17 cellular contexts compared by ENCODE assay signal in the genomic region with DNA sequence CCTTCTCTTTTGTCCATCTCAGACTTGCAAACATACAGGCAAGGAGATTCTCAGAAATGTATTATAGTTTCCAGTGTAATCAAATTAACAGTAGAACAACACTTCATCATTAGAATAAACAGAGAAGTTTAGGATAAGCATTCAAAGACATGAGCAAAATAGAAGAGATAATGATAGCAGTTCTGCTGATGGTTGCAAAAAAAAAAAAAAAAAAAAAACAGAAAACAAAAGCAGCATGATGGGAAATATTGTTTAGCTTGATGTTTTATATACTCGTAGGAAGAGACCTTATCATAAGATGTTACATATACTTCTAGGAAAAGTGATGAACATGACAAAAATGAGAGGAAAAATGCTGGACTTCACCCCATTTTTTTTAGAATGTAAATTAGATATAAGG.
DNase-seq lines count a peak whose midpoint lies in the region; ATAC-seq, FAIRE-seq and TF ChIP-seq lines count a peak whose summit lies in the region.
"Had no signal": no experiment of that assay in that cellular context is flagged by ENCODE, and none has a peak within 500 bp of the region (broad histone marks: within the 10 kb centered on the region; RNA-seq: fewer than 3 reads in every experiment).

No MANE protein-coding gene starts in this region.

- H3K4me1 Mint-ChIP-seq in H9 = peaks cover 14 to 16% of the 10 kb centered on the region in 2 experiments
- H3K4me1 Mint-ChIP-seq in activated T-cell treated with anti-CD3 and anti-CD28 coated beads, Interleukin-2, amount 50 U/mL, for 72 hours (ENCODE audit: low read depth) = no peaks in the 10 kb centered on the region
- H3K4me1 Mint-ChIP-seq: CD4-positive, alpha-beta memory T cell had no signal

- H3K9me3 Mint-ChIP-seq in H9 = no peaks in the 10 kb centered on the region
- H3K9me3 Mint-ChIP-seq in activated T-cell treated with anti-CD3 and anti-CD28 coated beads, Interleukin-2, amount 50 U/mL, for 72 hours = peaks cover 8 to 11% of the 10 kb centered on the region in 2 donors

- H2BK20ac ChIP-seq in H9 (ENCODE audit: low read depth, low read length, poor library complexity, severe bottlenecking) = no peak overlapping the region

- H3K56ac ChIP-seq in H9 (ENCODE audit: insufficient read length, low read depth, low read length) = no peak overlapping the region

- CTCF ChIA-PET in A549 (lab: Yijun Ruan, JAX) = no interaction called here

- H2BK15ac ChIP-seq in H9 (ENCODE audit: low read depth, low read length) = no peak overlapping the region

- no peak overlapping the region for H3K4me3 Mint-ChIP-seq in H9
- no peak overlapping the region for H3K4me3 Mint-ChIP-seq in activated T-cell treated with anti-CD3 and anti-CD28 coated beads, Interleukin-2, amount 50 U/mL, for 72 hours
- H3K4me3 Mint-ChIP-seq: CD4-positive, alpha-beta memory T cell; HFFc6 had no signal

- no peak for ATAC-seq in A549
- ATAC-seq in activated T-cell treated with anti-CD3 and anti-CD28 coated beads, Interleukin-2, amount 50 U/mL, for 72 hours (replicated peaks in 1 of 2) = no peak

- H3K36me3 Mint-ChIP-seq in H9 (ENCODE audit: insufficient read depth in 1 of 3, low read depth in 3 of 3) = no peaks in the 10 kb centered on the region
- H3K36me3 Mint-ChIP-seq in activated T-cell treated with anti-CD3 and anti-CD28 coated beads, Interleukin-2, amount 50 U/mL, for 72 hours (ENCODE audit: insufficient read depth in 2 of 2) = peaks cover 0 to 3% of the 10 kb centered on the region in 2 donors
- H3K36me3 Mint-ChIP-seq: CD4-positive, alpha-beta memory T cell had no signal

- H3K23ac ChIP-seq in H9 (ENCODE audit: insufficient read length, low read depth, low read length) = no peak overlapping the region

- no peak overlapping the region for H4K91ac ChIP-seq in H9 (ENCODE audit: insufficient read length, low read depth, low read length)

- H3K4me3 ChIP-seq in A549 (no peak overlapping the region), WERI-Rb-1 (ENCODE audit: low read depth, low read length) (no peak overlapping the region)
- H3K4me3 ChIP-seq: HAP-1 had no signal

- H4K5ac ChIP-seq in H9 (ENCODE audit: insufficient read length, low read depth, low read length) = no peak overlapping the region

- no peaks in the 10 kb centered on the region for H3K23me2 ChIP-seq in H9 (ENCODE audit: insufficient read length, low read depth, low read length, poor library complexity, severe bottlenecking)

- H3K9ac ChIP-seq in H9 (ENCODE audit: extremely low read depth, insufficient read length, low read length) = no peak overlapping the region

- no peak overlapping the region for H3T11ph ChIP-seq in H9 (ENCODE audit: low read length)

- H4K8ac ChIP-seq in H9 (replicated peaks; ENCODE audit: insufficient read length, low read depth, low read length) = no peak overlapping the region

- TF ChIP-seq CTCF in A549 (IDR thresholded peaks at IDR 0.05) (no peak), H9 (conservative IDR thresholded peaks at IDR 0.05) (no peak), WERI-Rb-1 (IDR thresholded peaks at IDR 0.05; ENCODE audit: low read depth, low read length) (no peak)

- H3K27me3 ChIP-seq in H9 (ENCODE audit: insufficient read depth, low read length) (no peaks in the 10 kb centered on the region), WERI-Rb-1 (ENCODE audit: insufficient read depth, low read depth, severe bottlenecking) (no peaks in the 10 kb centered on the region)

- H2AK5ac ChIP-seq in H9 (ENCODE audit: insufficient read length, low read length) = no peak overlapping the region

- POLR2A ChIA-PET in A549 (lab: Yijun Ruan, JAX) = no interaction called here

- DNase-seq in A549 (ENCODE audit: low read depth in 1 of 2, low spot score in 1 of 2) (no peak), H9 (no peak), WERI-Rb-1 (no peak), DMS53 treated with DMSO at 0.1 percent for 48 hours (lab: John Stamatoyannopoulos, UW; ENCODE audit: unreplicated experiment) (no peak), NCI-H82 treated with DMSO at 0.1 percent for 48 hours (lab: John Stamatoyannopoulos, UW; ENCODE audit: unreplicated experiment) (no peak)
- no peak for DNase-seq in activated T-cell treated with anti-CD3 and anti-CD28 coated beads, Interleukin-2, amount 50 U/mL, for 72 hours
- DNase-seq: 8988T; C1 segment of cervical spinal cord; Calu3; CD4-positive, alpha-beta memory T cell; COR-L47; DMS53; DND-41; HFFc6 had no signal

- H2BK120ac ChIP-seq in H9 (ENCODE audit: low read depth, low read length, poor library complexity, severe bottlenecking) = no peak overlapping the region

- no peaks in the 10 kb centered on the region for H3K79me2 ChIP-seq in H9 (ENCODE audit: insufficient read depth, low read length)

- no peaks in the 10 kb centered on the region for H4K20me1 ChIP-seq in H9 (ENCODE audit: control insufficient read depth, insufficient read depth, insufficient read length)

- H3K4me2 ChIP-seq in A549 (no peak overlapping the region), H9 (ENCODE audit: insufficient read depth, insufficient read length, low read length) (no peak overlapping the region)

- H3K36me3 ChIP-seq in WERI-Rb-1 = no peaks in the 10 kb centered on the region
- H3K36me3 ChIP-seq: HAP-1 had no signal

- no peak overlapping the region for H2BK12ac ChIP-seq in H9 (ENCODE audit: insufficient read length, low read depth, low read length)

- H3K4me1 ChIP-seq in A549 (no peaks in the 10 kb centered on the region), H9 (ENCODE audit: insufficient read depth, low read length) (peaks cover 3% of the 10 kb centered on the region; the same call in 1 of the 2 replicates)
- H3K4me1 ChIP-seq: HAP-1 had no signal

- H3K9me3 ChIP-seq in A549 = no peaks in the 10 kb centered on the region
- no peaks in the 10 kb centered on the region for H3K9me3 ChIP-seq in H9 (ENCODE audit: control insufficient read depth, low read depth, low read length)
- no peaks in the 10 kb centered on the region for H3K9me3 ChIP-seq in WERI-Rb-1 (ENCODE audit: severe bottlenecking)
- H3K9me3 ChIP-seq: HAP-1 had no signal

- H3K18ac ChIP-seq in H9 (ENCODE audit: insufficient read length, low read depth, low read length) = no peak overlapping the region

- no peak overlapping the region for H3K14ac ChIP-seq in H9 (ENCODE audit: insufficient read depth, low read length)

- no peak for TF ChIP-seq RAD21 in A549 (conservative IDR thresholded peaks at IDR 0.05 in 1 of 2, IDR thresholded peaks at IDR 0.05 in 1 of 2)

- no peak overlapping the region for H3K4ac ChIP-seq in H9 (ENCODE audit: low read depth, low read length)

- H2AFZ ChIP-seq in H9 (ENCODE audit: low read length) = no peak overlapping the region

- no peak for TF ChIP-seq EP300 in A549 (IDR thresholded peaks at IDR 0.05)

- no peaks in the 10 kb centered on the region for H3K27me3 Mint-ChIP-seq in H9 (ENCODE audit: low read depth)
- H3K27me3 Mint-ChIP-seq in activated T-cell treated with anti-CD3 and anti-CD28 coated beads, Interleukin-2, amount 50 U/mL, for 72 hours (ENCODE audit: low read depth) = no peaks in the 10 kb centered on the region
- H3K27me3 Mint-ChIP-seq: CD4-positive, alpha-beta memory T cell had no signal

- no peaks in the 10 kb centered on the region for H3K79me1 ChIP-seq in H9 (ENCODE audit: insufficient read depth, low read depth, low read length, poor library complexity, severe bottlenecking)

- no peak for TF ChIP-seq POLR2A in A549 (IDR thresholded peaks at IDR 0.05; ENCODE audit: low read length)

- peak overlapping the region; percentile 30 to 79 (median 53); a peak in 2 of 7 replicates for H3K27ac Mint-ChIP-seq in H9
- H3K27ac Mint-ChIP-seq in activated T-cell treated with anti-CD3 and anti-CD28 coated beads, Interleukin-2, amount 50 U/mL, for 72 hours = no peak overlapping the region
- H3K27ac Mint-ChIP-seq: CD4-positive, alpha-beta memory T cell; HFFc6 had no signal

- WGBS in A549 (ENCODE audit: missing lambda C conversion rate) = 0% methylated on average over 1 of the region's 1 CpG
- WGBS in H9 (ENCODE audit: extremely low coverage, insufficient read length, low lambda C conversion rate) = no CpG with 5 or more reads among the region's 1 CpG

- H2BK5ac ChIP-seq in H9 (ENCODE audit: insufficient read length, low read length) = no peak overlapping the region

- FAIRE-seq in A549 (lab: Jason Lieb, UNC) = no peak
- FAIRE-seq: G401.6, GM12892 had no signal

- H3K27ac ChIP-seq in A549 = no peak overlapping the region
- H3K27ac ChIP-seq in H9 (ENCODE audit: insufficient read length, low read depth, low read length) = no peak overlapping the region
- peak overlapping the region; percentile 77 for H3K27ac ChIP-seq in WERI-Rb-1

TF ChIP-seq in A549, 52 proteins besides CTCF, POLR2A, EP300 and RAD21:
- TF ChIP-seq CBX2 (IDR thresholded peaks at IDR 0.05; ENCODE audit: borderline replicate concordance, low read depth) (no peak), MAFK (IDR thresholded peaks at IDR 0.05; ENCODE audit: partially characterized antibody) (peak; percentile 51)
